26 cellular contexts compared by ENCODE assay signal in the genomic region with DNA sequence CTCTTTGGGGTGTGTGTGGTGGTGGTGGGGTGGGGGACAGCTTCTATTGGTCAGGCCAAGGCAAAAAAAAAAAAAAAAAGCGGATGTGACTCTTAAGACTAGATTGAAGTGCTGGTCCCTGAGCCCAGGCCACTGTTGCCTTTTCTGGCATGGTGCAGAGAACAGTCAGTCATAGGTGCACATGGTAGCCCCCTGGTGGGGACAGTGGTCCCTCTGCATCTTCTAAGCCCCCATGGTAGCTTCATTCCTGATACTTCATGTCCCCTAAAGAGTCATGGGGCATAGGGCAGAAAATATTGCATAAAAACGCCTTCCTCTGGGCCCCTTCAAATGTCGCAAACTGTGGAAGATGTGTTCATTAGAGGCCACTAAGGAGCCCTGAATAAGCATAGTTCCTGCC.
"Had no signal": no experiment of that assay in that cellular context is flagged by ENCODE, and none has a peak within 500 bp of the region (broad histone marks: within the 10 kb centered on the region; RNA-seq: fewer than 3 reads in every experiment).

No MANE protein-coding gene starts in this region.

- H3K4me3 ChIP-seq: gastroesophageal sphincter, heart left ventricle, hepatocyte, lung, ovary, psoas muscle, skin epidermis, spleen, suprapubic skin, transverse colon, upper lobe of right lung, uterus had no signal

- H3K4me2 ChIP-seq: hepatocyte had no signal

- H3K36me3 ChIP-seq: gastroesophageal sphincter, heart left ventricle, ovary, spleen, suprapubic skin, transverse colon, upper lobe of right lung, uterus had no signal

- H3K27ac Mint-ChIP-seq: dendritic cell treated with granulocyte-macrophage colony-stimulating factor and Interleukin-4, amounts not matched to agents 40 ng/mL and 50 ng/mL, for 4 days; endodermal cell; memory B cell; natural killer cell; stimulated activated naive CD8-positive, alpha-beta T cell treated with anti-CD3 and anti-CD28 coated beads, Interleukin-15, amount 100 ng/mL, for 72 hours had no signal

- H3K4me1 ChIP-seq: foreskin keratinocyte, gastroesophageal sphincter, heart left ventricle, psoas muscle, spleen, transverse colon, upper lobe of right lung, uterus had no signal

- DNase-seq: effector CD8-positive, alpha-beta T cell; heart left ventricle; kidney; natural killer cell; occipital lobe; posterior cingulate gyrus; psoas muscle; spleen; stimulated activated CD4-positive, alpha-beta T cell treated with anti-CD3 and anti-CD28 coated beads, Interleukin-2, amount 100 ng/mL, for 48 hours; stimulated activated CD8-positive, alpha-beta memory T cell treated with anti-CD3 and anti-CD28 coated beads, Interleukin-4, amount 100 ng/mL, for 48 hours; stimulated activated naive CD4-positive, alpha-beta T cell; stimulated activated naive CD8-positive, alpha-beta T cell treated with anti-CD3 and anti-CD28 coated beads, Interleukin-15, amount 100 ng/mL, for 72 hours; transverse colon; upper lobe of right lung; uterus had no signal

- H3K9me3 ChIP-seq: gastroesophageal sphincter, heart left ventricle, ovary, psoas muscle, spleen, suprapubic skin, transverse colon, upper lobe of right lung, uterus had no signal

- H3K4me3 Mint-ChIP-seq: dendritic cell treated with granulocyte-macrophage colony-stimulating factor and Interleukin-4, amounts not matched to agents 40 ng/mL and 50 ng/mL, for 4 days; endodermal cell; memory B cell; natural killer cell; stimulated activated naive CD8-positive, alpha-beta T cell treated with anti-CD3 and anti-CD28 coated beads, Interleukin-15, amount 100 ng/mL, for 72 hours had no signal

- ATAC-seq: gastroesophageal sphincter; natural killer cell; psoas muscle; stimulated activated naive CD8-positive, alpha-beta T cell treated with anti-CD3 and anti-CD28 coated beads, Interleukin-15, amount 100 ng/mL, for 72 hours had no signal

- H3K36me3 Mint-ChIP-seq: memory B cell, natural killer cell had no signal

- H3K27ac ChIP-seq: epithelial cell of prostate, foreskin keratinocyte, gastroesophageal sphincter, heart left ventricle, hepatocyte, ovary, psoas muscle, skin epidermis, spleen, suprapubic skin, transverse colon, upper lobe of right lung, uterus had no signal

- H3K27me3 ChIP-seq: foreskin keratinocyte, hepatocyte, ovary, uterus had no signal

- H3K4me1 Mint-ChIP-seq: memory B cell; natural killer cell; stimulated activated naive CD8-positive, alpha-beta T cell treated with anti-CD3 and anti-CD28 coated beads, Interleukin-15, amount 100 ng/mL, for 72 hours had no signal

- H3K9me3 Mint-ChIP-seq: dendritic cell treated with granulocyte-macrophage colony-stimulating factor and Interleukin-4, amounts not matched to agents 40 ng/mL and 50 ng/mL, for 4 days; endodermal cell; memory B cell; natural killer cell; stimulated activated naive CD8-positive, alpha-beta T cell treated with anti-CD3 and anti-CD28 coated beads, Interleukin-15, amount 100 ng/mL, for 72 hours had no signal
